Comparison of ENCODE assay signal across 15 cellular contexts in genomic region chr16:11121909-11122692, GRCh38.
DNase-seq lines count a peak whose midpoint lies in the region; ATAC-seq and TF ChIP-seq lines count a peak whose summit lies in the region.
"Had no signal": no experiment of that assay in that cellular context is flagged by ENCODE, and none has a peak within 500 bp of the region (broad histone marks: within the 10 kb centered on the region; RNA-seq: fewer than 3 reads in every experiment).

No MANE protein-coding gene starts in this region.

- no peak overlapping the region for H2BK12ac ChIP-seq in trophoblast cell (ENCODE audit: low read length)

- no peaks in the 10 kb centered on the region for H3K27me3 ChIP-seq in trophoblast cell (ENCODE audit: insufficient read depth, low read length)

- H3K79me2 ChIP-seq in trophoblast cell (ENCODE audit: control insufficient read depth, insufficient read depth, low read length, poor library complexity) = no peaks in the 10 kb centered on the region

- H3K9me3 ChIP-seq in trophoblast cell (ENCODE audit: insufficient read depth, low read depth, low read length) = no peaks in the 10 kb centered on the region

- H3K4me3 ChIP-seq in trophoblast cell (ENCODE audit: low read depth, low read length) = no peak overlapping the region

- no peak overlapping the region for H3K4ac ChIP-seq in trophoblast cell (ENCODE audit: low read depth, low read length)

- H3K36me3 Mint-ChIP-seq in activated CD8-positive, alpha-beta T cell treated with anti-CD3 and anti-CD28 coated beads for 36 hours (ENCODE audit: low read depth) = peaks cover 51% of the 10 kb centered on the region
- peaks cover 75% of the 10 kb centered on the region for H3K36me3 Mint-ChIP-seq in activated CD8-positive, alpha-beta T cell treated with anti-CD3 and anti-CD28 coated beads, Interleukin-2, amount 10 ng/mL, durations not matched to agents 7 days and 5 days (ENCODE audit: low read depth)

- no peaks in the 10 kb centered on the region for H3K27me3 Mint-ChIP-seq in activated CD8-positive, alpha-beta T cell treated with anti-CD3 and anti-CD28 coated beads for 36 hours
- H3K27me3 Mint-ChIP-seq in activated CD8-positive, alpha-beta T cell treated with anti-CD3 and anti-CD28 coated beads, Interleukin-2, amount 10 ng/mL, durations not matched to agents 7 days and 5 days (ENCODE audit: low read depth) = no peaks in the 10 kb centered on the region
- H3K27me3 Mint-ChIP-seq: activated CD4-positive, alpha-beta memory T cell treated with anti-CD3 and anti-CD28 coated beads, Interleukin-2, amount 10 ng/mL, durations not matched to agents 7 days and 5 days had no signal

- H4K12ac ChIP-seq in trophoblast cell (ENCODE audit: low read depth, low read length) = no peak overlapping the region

- H3K9me3 Mint-ChIP-seq in activated CD8-positive, alpha-beta T cell treated with anti-CD3 and anti-CD28 coated beads for 36 hours = no peaks in the 10 kb centered on the region
- H3K9me3 Mint-ChIP-seq in activated CD8-positive, alpha-beta T cell treated with anti-CD3 and anti-CD28 coated beads, Interleukin-2, amount 10 ng/mL, durations not matched to agents 7 days and 5 days (ENCODE audit: insufficient read depth) = peaks cover 4% of the 10 kb centered on the region
- H3K9me3 Mint-ChIP-seq: activated CD4-positive, alpha-beta memory T cell treated with anti-CD3 and anti-CD28 coated beads, Interleukin-2, amount 10 ng/mL, durations not matched to agents 7 days and 5 days had no signal

- peaks cover 12 to 16% of the 10 kb centered on the region in 2 experiments for H3K36me3 ChIP-seq in trophoblast cell (ENCODE audit: control insufficient read depth in 1 of 2, insufficient read depth in 2 of 2, low read length in 2 of 2)

- peaks cover 27% of the 10 kb centered on the region for H3K4me1 Mint-ChIP-seq in activated CD8-positive, alpha-beta T cell treated with anti-CD3 and anti-CD28 coated beads for 36 hours (ENCODE audit: low read depth)
- peaks cover 62% of the 10 kb centered on the region for H3K4me1 Mint-ChIP-seq in activated CD8-positive, alpha-beta T cell treated with anti-CD3 and anti-CD28 coated beads, Interleukin-2, amount 10 ng/mL, durations not matched to agents 7 days and 5 days (ENCODE audit: low read depth)

- no peak overlapping the region for H3K4me3 Mint-ChIP-seq in activated CD8-positive, alpha-beta T cell treated with anti-CD3 and anti-CD28 coated beads for 36 hours
- no peak overlapping the region for H3K4me3 Mint-ChIP-seq in activated CD8-positive, alpha-beta T cell treated with anti-CD3 and anti-CD28 coated beads, Interleukin-2, amount 10 ng/mL, durations not matched to agents 7 days and 5 days
- H3K4me3 Mint-ChIP-seq: activated CD4-positive, alpha-beta memory T cell treated with anti-CD3 and anti-CD28 coated beads, Interleukin-2, amount 10 ng/mL, durations not matched to agents 7 days and 5 days had no signal

- no peak overlapping the region for H3K27ac ChIP-seq in trophoblast cell (ENCODE audit: low read depth, low read length)
- H3K27ac ChIP-seq: HL-60 had no signal

- WGBS in trophoblast cell (ENCODE audit: extremely low coverage, insufficient coverage, insufficient read length) = no CpG with 5 or more reads among the region's 8 CpGs

- CTCF ChIA-PET in activated CD8-positive, alpha-beta T cell treated with anti-CD3 and anti-CD28 coated beads for 36 hours (lab: Charles Lee) = no interaction called here
- CTCF ChIA-PET in activated CD8-positive, alpha-beta T cell treated with anti-CD3 and anti-CD28 coated beads, Interleukin-2, amount 10 ng/mL, durations not matched to agents 7 days and 5 days (lab: Charles Lee) = no interaction called here

- H2AK5ac ChIP-seq in trophoblast cell (ENCODE audit: low read length) = peak overlapping the region; percentile 49

- no peak for TF ChIP-seq CTCF in activated CD8-positive, alpha-beta T cell treated with anti-CD3 and anti-CD28 coated beads for 36 hours (IDR thresholded peaks at IDR 0.05)

- H2AFZ ChIP-seq in trophoblast cell (ENCODE audit: insufficient read depth, low read length, poor library complexity) = no peak overlapping the region

- H3K18ac ChIP-seq in trophoblast cell (ENCODE audit: low read length) = no peak overlapping the region

- H3K9ac ChIP-seq in trophoblast cell (ENCODE audit: low read length) = no peak overlapping the region

- H3K4me2 ChIP-seq in trophoblast cell (ENCODE audit: low read length) = no peak overlapping the region

- no peak overlapping the region for H4K8ac ChIP-seq in trophoblast cell (ENCODE audit: low read depth, low read length)

- DNase-seq in activated CD8-positive, alpha-beta T cell treated with anti-CD3 and anti-CD28 coated beads for 36 hours = no peak
- DNase-seq in activated CD8-positive, alpha-beta T cell treated with anti-CD3 and anti-CD28 coated beads, Interleukin-2, amount 10 ng/mL, durations not matched to agents 7 days and 5 days = no peak
- peak; percentile 49 for DNase-seq in M059J (ENCODE audit: low read depth)
- DNase-seq in amniotic epithelial cell (ENCODE audit: low read depth) = peak; percentile 64
- DNase-seq in trophoblast cell = no peak
- DNase-seq in AML-193 (lab: John Stamatoyannopoulos, UW) = no peak
- DNase-seq in cerebellar nuclear complex (lab: John Stamatoyannopoulos, UW) = no peak
- no peak for DNase-seq in DMS53 (lab: John Stamatoyannopoulos, UW)
- DNase-seq: activated CD4-positive, alpha-beta memory T cell treated with anti-CD3 and anti-CD28 coated beads, Interleukin-2, amount 10 ng/mL, durations not matched to agents 7 days and 5 days; activated gamma-delta T cell; glutamatergic neuron; KG1; NCI-H146; NCI-H446 treated with DMSO at 0.1 percent for 48 hours had no signal

- no peak overlapping the region for H2BK120ac ChIP-seq in trophoblast cell (ENCODE audit: insufficient read depth, low read length, poor library complexity)

- H3K23ac ChIP-seq in trophoblast cell (ENCODE audit: low read length) = no peak overlapping the region

- peak overlapping the region; percentile 50 for H3K27ac Mint-ChIP-seq in activated CD8-positive, alpha-beta T cell treated with anti-CD3 and anti-CD28 coated beads for 36 hours
- no peak overlapping the region for H3K27ac Mint-ChIP-seq in activated CD8-positive, alpha-beta T cell treated with anti-CD3 and anti-CD28 coated beads, Interleukin-2, amount 10 ng/mL, durations not matched to agents 7 days and 5 days
- H3K27ac Mint-ChIP-seq: activated CD4-positive, alpha-beta memory T cell treated with anti-CD3 and anti-CD28 coated beads, Interleukin-2, amount 10 ng/mL, durations not matched to agents 7 days and 5 days had no signal

- peak overlapping the region; percentile 13 for H4K91ac ChIP-seq in trophoblast cell (ENCODE audit: low read depth, low read length)

- peaks cover 2% of the 10 kb centered on the region in 2 experiments for H3K4me1 ChIP-seq in trophoblast cell (ENCODE audit: control insufficient read depth in 1 of 2, insufficient read depth in 2 of 2, low read length in 2 of 2)

- H3K79me1 ChIP-seq in trophoblast cell (ENCODE audit: low read length) = no peaks in the 10 kb centered on the region

- H3K14ac ChIP-seq in trophoblast cell (ENCODE audit: low read length) = no peak overlapping the region

- POLR2A ChIA-PET in activated CD8-positive, alpha-beta T cell treated with anti-CD3 and anti-CD28 coated beads for 36 hours (lab: Charles Lee) = interaction anchor here (1.1 to 1.2 kb wide), 2 partner anchors 9 to 30 kb away, joined by 3 to 4 read pairs; no protein-coding TSS in a partner anchor
- POLR2A ChIA-PET in activated CD8-positive, alpha-beta T cell treated with anti-CD3 and anti-CD28 coated beads, Interleukin-2, amount 10 ng/mL, durations not matched to agents 7 days and 5 days (lab: Charles Lee) = no interaction called here

- H2BK5ac ChIP-seq in trophoblast cell (ENCODE audit: low read depth, low read length, poor library complexity) = no peak overlapping the region

- intact Hi-C loops in activated CD8-positive, alpha-beta T cell treated with anti-CD3 and anti-CD28 coated beads for 36 hours (cut with micrococcal nuclease) = no loop called here

- no peak for ATAC-seq in activated CD8-positive, alpha-beta T cell treated with anti-CD3 and anti-CD28 coated beads for 36 hours
- ATAC-seq in activated CD8-positive, alpha-beta T cell treated with anti-CD3 and anti-CD28 coated beads, Interleukin-2, amount 10 ng/mL, durations not matched to agents 7 days and 5 days = no peak

Comparison
In these comparisons a context has a peak if more than half of its experiments do, and no peak if none do; other contexts are left out.
1. DNase-seq: peak in M059J (single experiment) and amniotic epithelial cell (single experiment); none in activated CD8-positive, alpha-beta T cell treated with anti-CD3 and anti-CD28 coated beads for 36 hours (single experiment), activated CD8-positive, alpha-beta T cell treated with anti-CD3 and anti-CD28 coated beads, Interleukin-2, amount 10 ng/mL, durations not matched to agents 7 days and 5 days (single experiment), trophoblast cell (0 of 2), AML-193 (0 of 2), cerebellar nuclear complex (0 of 2) and DMS53 (single experiment).